Comparison of ENCODE assay signal across 8 cellular contexts in genomic region chr20:53677447-53678314, GRCh38.
A peak's percentile ranks its signal among the peaks of the same experiment; 100 is the strongest.
DNase-seq lines count a peak whose midpoint lies in the region; ATAC-seq, FAIRE-seq and TF ChIP-seq lines count a peak whose summit lies in the region.

No MANE protein-coding gene starts in this region.

- H3K27ac Mint-ChIP-seq in neural progenitor cell = peak overlapping the region; percentile 96

- H4K20me1 ChIP-seq in neural progenitor cell (ENCODE audit: low read depth) = no peaks in the 10 kb centered on the region

- peaks cover 34% of the 10 kb centered on the region for H3K4me1 Mint-ChIP-seq in neural progenitor cell

- H3K36me3 ChIP-seq in RWPE2 (ENCODE audit: low read depth) (no peaks in the 10 kb centered on the region), neural progenitor cell (no peaks in the 10 kb centered on the region)

- FAIRE-seq in H54 (lab: Jason Lieb, UNC) = no peak

- peaks cover 6% of the 10 kb centered on the region for H3K4me1 ChIP-seq in RWPE2 (ENCODE audit: insufficient read depth, poor library complexity, severe bottlenecking)
- peaks cover 30% of the 10 kb centered on the region for H3K4me1 ChIP-seq in neural progenitor cell

- H3K4me3 ChIP-seq in RWPE2 (ENCODE audit: severe bottlenecking) (no peak overlapping the region), neural progenitor cell (no peak overlapping the region)

- POLR2A ChIA-PET in GM10248 (lab: Yijun Ruan, JAX) = no interaction called here

- H3K79me2 ChIP-seq in neural progenitor cell (ENCODE audit: low read depth) = no peaks in the 10 kb centered on the region

- H3K9ac ChIP-seq in neural progenitor cell = no peak overlapping the region

- peak overlapping the region; percentile 54 for H3K4me2 ChIP-seq in neural progenitor cell

- H3K27me3 ChIP-seq in RWPE2 (ENCODE audit: insufficient read depth, poor library complexity, severe bottlenecking) = no peaks in the 10 kb centered on the region
- H3K27me3 ChIP-seq in neural progenitor cell = no peaks in the 10 kb centered on the region

- peaks cover 29% of the 10 kb centered on the region for H3F3A ChIP-seq in neural progenitor cell (ENCODE audit: low read depth)

- CTCF ChIA-PET in GM10248 (lab: Yijun Ruan, JAX) = interaction anchor here (1.2 to 1.4 kb wide), 4 partner anchors 14 to 193 kb away, joined by 3 read pairs; no protein-coding TSS in a partner anchor

- peak; percentile 19; the same call in 1 of the 3 replicates for ATAC-seq in RWPE2 (ENCODE audit: low read depth)

- H2AFZ ChIP-seq in neural progenitor cell (replicated peaks) = peak overlapping the region; percentile 80

- H3K9me3 ChIP-seq in RWPE2 (ENCODE audit: severe bottlenecking) = no peaks in the 10 kb centered on the region
- H3K9me3 ChIP-seq in neural progenitor cell (ENCODE audit: low read depth) = no peaks in the 10 kb centered on the region

- TF ChIP-seq POLR2A in H54 (IDR thresholded peaks at IDR 0.05; ENCODE audit: low read depth, low read length) = no peak

- peaks cover 2% of the 10 kb centered on the region for H3K9me3 Mint-ChIP-seq in neural progenitor cell

- H3K27ac ChIP-seq in RWPE2 (ENCODE audit: poor library complexity, severe bottlenecking) = no peak overlapping the region
- peak overlapping the region; percentile 36 for H3K27ac ChIP-seq in neural progenitor cell

- peak; percentile 90 for DNase-seq in GF-D8 (lab: John Stamatoyannopoulos, UW)
- DNase-seq in RWPE2 (ENCODE audit: low spot score) = no peak
- DNase-seq in ecto neural progenitor cell (ENCODE audit: low spot score) = peak; percentile 56
- DNase-seq in neural progenitor cell (ENCODE audit: low spot score) = peak; percentile 39
- no peak for DNase-seq in DMS79 treated with DMSO at 0.1 percent for 48 hours (lab: John Stamatoyannopoulos, UW)
- no peak for DNase-seq in GM10248 (ENCODE audit: extremely low spot score)
- no peak for DNase-seq in NCI-H226
- no peak for DNase-seq in H54 (ENCODE audit: insufficient read length, low spot score)

- TF ChIP-seq CTCF in RWPE2 (IDR thresholded peaks at IDR 0.05; ENCODE audit: poor library complexity, severe bottlenecking) (no peak), neural progenitor cell (IDR thresholded peaks at IDR 0.05) (no peak), GM10248 (IDR thresholded peaks at IDR 0.05; ENCODE audit: control extremely low read depth, extremely low read depth, low read depth, missing control alignments) (no peak)

- H3K36me3 Mint-ChIP-seq in neural progenitor cell = no peaks in the 10 kb centered on the region

- H3K27me3 Mint-ChIP-seq in neural progenitor cell (ENCODE audit: insufficient read depth, low read depth) = peaks cover 2% of the 10 kb centered on the region

- peak overlapping the region; percentile 48 for H3K4me3 Mint-ChIP-seq in neural progenitor cell

Comparison
In these comparisons a context has a peak if more than half of its experiments do, and no peak if none do; other contexts are left out.
1. DNase-seq: peak in GF-D8 (single experiment), ecto neural progenitor cell (single experiment) and neural progenitor cell (single experiment); none in RWPE2 (single experiment), DMS79 treated with DMSO at 0.1 percent for 48 hours (single experiment), GM10248 (single experiment), NCI-H226 (single experiment) and H54 (single experiment).